ENCODE assay signal across 22 cellular contexts in the genomic region with DNA sequence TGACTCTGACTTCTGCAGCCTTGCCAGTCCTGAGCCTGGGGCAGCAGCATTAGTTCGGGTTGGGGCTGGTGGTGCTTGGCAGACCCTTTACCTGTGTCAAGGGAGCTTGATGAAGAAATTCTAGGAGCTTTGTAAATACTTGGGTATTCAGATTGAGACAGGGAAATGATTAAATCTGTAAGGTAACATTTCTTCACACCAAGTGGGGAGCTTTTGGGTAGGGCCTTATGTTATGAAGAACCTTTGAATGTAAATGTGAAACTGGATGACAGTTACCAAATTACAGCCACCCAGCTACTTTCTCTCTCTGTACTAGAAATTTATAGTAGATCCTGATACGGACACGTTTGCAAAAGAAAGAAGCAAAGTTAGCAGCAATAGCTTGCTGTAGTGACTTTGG.
"Had no signal": no experiment of that assay in that cellular context is flagged by ENCODE, and none has a peak within 500 bp of the region (broad histone marks: within the 10 kb centered on the region; RNA-seq: fewer than 3 reads in every experiment).

No MANE protein-coding gene starts in this region.

- H3K36me3 Mint-ChIP-seq: natural killer cell had no signal

- H3K27ac ChIP-seq: adrenal gland, lower lobe of right lung, spleen, thyroid gland had no signal

- H3K4me3 Mint-ChIP-seq: activated CD4-positive, alpha-beta memory T cell treated with anti-CD3 and anti-CD28 coated beads, Interleukin-2, amount 10 ng/mL, durations not matched to agents 7 days and 5 days; activated CD4-positive, alpha-beta T cell treated with anti-CD3 and anti-CD28 coated beads for 36 hours; natural killer cell; stimulated activated naive B cell treated with anti-CD40 and anti-IgM and Interleukin-4, amounts not matched to agents 10 μg/mL and 1 μg/mL and 100 μg/mL, for 72 hours; WTC11 had no signal

- H3K4me3 ChIP-seq: adrenal gland, lower lobe of right lung, spleen, thyroid gland had no signal

- DNase-seq: activated CD4-positive, alpha-beta memory T cell treated with anti-CD3 and anti-CD28 coated beads, Interleukin-2, amount 10 ng/mL, durations not matched to agents 7 days and 5 days; activated CD4-positive, alpha-beta T cell treated with anti-CD3 and anti-CD28 coated beads for 36 hours; activated gamma-delta T cell; activated T-cell treated with anti-CD3 and anti-CD28 coated beads, Interleukin-2, amount 50 U/mL, for 48 hours; adrenal gland; erythroblast; foreskin melanocyte; glutamatergic neuron; hippocampal formation; lower lobe of right lung; natural killer cell; posterior cingulate gyrus; spleen; stimulated activated CD4-positive, alpha-beta T cell treated with anti-CD3 and anti-CD28 coated beads, Interleukin-4, amount 100 ng/mL, for 4 hours; stimulated activated naive B cell treated with anti-CD40 and anti-IgM and Interleukin-4, amounts not matched to agents 10 μg/mL and 1 μg/mL and 100 μg/mL, for 72 hours; thyroid gland had no signal

- H3K27ac Mint-ChIP-seq: activated CD4-positive, alpha-beta memory T cell treated with anti-CD3 and anti-CD28 coated beads, Interleukin-2, amount 10 ng/mL, durations not matched to agents 7 days and 5 days; activated CD4-positive, alpha-beta T cell treated with anti-CD3 and anti-CD28 coated beads for 36 hours; activated naive CD4-positive, alpha-beta T cell treated with anti-CD3 and anti-CD28 coated beads, Interleukin-2, amount 50 U/mL, for 72 hours; natural killer cell; stimulated activated naive B cell treated with anti-CD40 and anti-IgM and Interleukin-4, amounts not matched to agents 10 μg/mL and 1 μg/mL and 100 μg/mL, for 72 hours; WTC11 had no signal

- H3K9me3 ChIP-seq: adrenal gland, lower lobe of right lung, thyroid gland had no signal

- H3K27me3 Mint-ChIP-seq: activated CD4-positive, alpha-beta memory T cell treated with anti-CD3 and anti-CD28 coated beads, Interleukin-2, amount 10 ng/mL, durations not matched to agents 7 days and 5 days; activated CD4-positive, alpha-beta T cell treated with anti-CD3 and anti-CD28 coated beads for 36 hours; stimulated activated naive B cell treated with anti-CD40 and anti-IgM and Interleukin-4, amounts not matched to agents 10 μg/mL and 1 μg/mL and 100 μg/mL, for 72 hours had no signal

- ATAC-seq: activated CD4-positive, alpha-beta T cell treated with anti-CD3 and anti-CD28 coated beads for 36 hours; lower lobe of right lung; natural killer cell; stimulated activated naive B cell treated with anti-CD40 and anti-IgM and Interleukin-4, amounts not matched to agents 10 μg/mL and 1 μg/mL and 100 μg/mL, for 72 hours; WTC11 had no signal

- FAIRE-seq: colon, endometrium, islet of Langerhans, TTC549 had no signal

- H3K27me3 ChIP-seq: adrenal gland, spleen, thyroid gland had no signal

- H3K4me1 ChIP-seq: lower lobe of right lung had no signal

- H3K36me3 ChIP-seq: adrenal gland, lower lobe of right lung, thyroid gland had no signal
